20 cellular contexts compared by ENCODE assay signal in the genomic region with DNA sequence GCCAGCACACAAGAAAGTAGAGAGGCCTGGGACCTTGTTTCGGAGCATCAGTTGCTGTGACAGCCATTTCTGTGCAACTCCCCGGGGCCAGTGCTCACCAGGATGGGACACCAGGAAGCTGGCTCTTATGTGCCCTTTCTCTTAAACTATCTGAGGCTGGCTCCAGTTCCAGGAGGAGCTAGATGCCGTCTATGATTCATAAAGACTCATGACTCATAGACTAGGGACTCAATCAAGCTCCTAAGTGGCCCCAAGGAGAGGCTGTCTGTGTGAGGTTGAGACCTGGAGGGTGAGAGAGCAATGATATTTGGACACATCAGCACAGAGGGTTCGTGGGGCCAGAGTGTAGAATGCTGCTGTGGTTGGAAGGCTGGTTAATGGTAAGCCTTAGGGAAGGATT.
A peak's percentile ranks its signal among the peaks of the same experiment; 100 is the strongest.
DNase-seq lines count a peak whose midpoint lies in the region; ATAC-seq and TF ChIP-seq lines count a peak whose summit lies in the region.
"Had no signal": no experiment of that assay in that cellular context is flagged by ENCODE, and none has a peak within 500 bp of the region (broad histone marks: within the 10 kb centered on the region; RNA-seq: fewer than 3 reads in every experiment).

No MANE protein-coding gene starts in this region.

- no peak for TF ChIP-seq POLR2A in upper lobe of left lung (IDR thresholded peaks at IDR 0.05)

- POLR2A ChIA-PET in A673 (lab: Charles Lee; ENCODE audit: low non-redundant PET): no interaction called here

- intact Hi-C loops in A673 (cut with micrococcal nuclease; ENCODE audit: unreplicated experiment) (no loop called here), left colon (cut with DNase I, micrococcal nuclease) (no loop called here)

- H3K9me3 ChIP-seq in A673 (ENCODE audit: low read depth, low read length, poor library complexity, severe bottlenecking) (no peaks in the 10 kb centered on the region), SJSA1 (replicated peaks) (no peaks in the 10 kb centered on the region), hepatocyte (ENCODE audit: low read depth) (no peaks in the 10 kb centered on the region), upper lobe of left lung (no peaks in the 10 kb centered on the region)
- H3K9me3 ChIP-seq: SJCRH30 had no signal

- H3K4me2 ChIP-seq in hepatocyte: no peak overlapping the region
- H3K4me2 ChIP-seq: GM23338 had no signal

- no peak overlapping the region for H3K4me3 ChIP-seq in A673 (ENCODE audit: low read depth, low read length, poor library complexity, severe bottlenecking)
- H3K4me3 ChIP-seq in SJSA1: peak overlapping the region; percentile 9; the same call in 1 of the 2 replicates
- H3K4me3 ChIP-seq in hepatocyte: no peak overlapping the region
- no peak overlapping the region for H3K4me3 ChIP-seq in upper lobe of left lung
- H3K4me3 ChIP-seq: GM23338, SJCRH30 had no signal

- H3K27ac ChIP-seq in A673 (ENCODE audit: low read depth, low read length, poor library complexity, severe bottlenecking) (no peak overlapping the region), SJSA1 (peak overlapping the region; percentile 71), hepatocyte (no peak overlapping the region), upper lobe of left lung (no peak overlapping the region)
- H3K27ac ChIP-seq: HL-60, RWPE1, SJCRH30 had no signal

- ATAC-seq in GM19452 (IDR thresholded peaks at IDR 0.05; ENCODE audit: unreplicated experiment): no peak
- no peak for ATAC-seq in left colon
- ATAC-seq in upper lobe of left lung (ENCODE audit: low FRiP score in 2 of 2): no peak
- ATAC-seq: GM23338 had no signal

- H3K9me2 ChIP-seq in hepatocyte (replicated peaks; ENCODE audit: insufficient read depth): no peaks in the 10 kb centered on the region

- 76% methylated on average over 4 of the region's 4 CpGs for WGBS in hepatocyte (ENCODE audit: low lambda C conversion rate, missing lambda C conversion rate)
- WGBS in upper lobe of left lung, 2 donors: 66 to 67% methylated on average over 4 of the region's 4 CpGs

- no peaks in the 10 kb centered on the region for H3K36me3 ChIP-seq in A673 (ENCODE audit: insufficient read depth, low read length, poor library complexity, severe bottlenecking)
- no peaks in the 10 kb centered on the region; the same call in 1 of the 2 replicates for H3K36me3 ChIP-seq in SJSA1
- H3K36me3 ChIP-seq in hepatocyte (replicated peaks; ENCODE audit: insufficient read depth, low read depth): no peaks in the 10 kb centered on the region
- H3K36me3 ChIP-seq in upper lobe of left lung: no peaks in the 10 kb centered on the region
- H3K36me3 ChIP-seq: SJCRH30 had no signal

- H2AFZ ChIP-seq in hepatocyte: no peak overlapping the region
- H2AFZ ChIP-seq: GM23338 had no signal

- H3K79me2 ChIP-seq in hepatocyte: no peaks in the 10 kb centered on the region

- no TSS peak for BruUV-seq in A673 (replicated peaks; lab: Mats Ljungman, UMichigan)

- DNase-seq in A673 (ENCODE audit: low spot score) (peak; percentile 4), H4 (ENCODE audit: low spot score) (peak; percentile 8), SJSA1 (ENCODE audit: low read depth in 1 of 2, low spot score in 2 of 2) (peak; percentile 77 to 87), hepatocyte (ENCODE audit: low spot score) (peak; percentile 13), left colon (no peak), NCI-H69 (lab: John Stamatoyannopoulos, UW) (no peak), upper lobe of left lung (no peak)
- DNase-seq: Calu3, DMS79 treated with DMSO at 0.1 percent for 48 hours, HFFc6, NCI-H1417 treated with DMSO at 0.1 percent for 48 hours, NCI-H1930, NCI-H446 treated with DMSO at 0.1 percent for 48 hours, NCI-H748 treated with DMSO at 0.1 percent for 48 hours, OCI-M1 had no signal

- TF ChIP-seq CTCF in A673 (conservative IDR thresholded peaks at IDR 0.05; ENCODE audit: low read depth, low read length) (no peak), hepatocyte (IDR thresholded peaks at IDR 0.05; ENCODE audit: poor library complexity) (no peak), upper lobe of left lung (IDR thresholded peaks at IDR 0.05) (no peak)

- H3K4me1 ChIP-seq in A673 (ENCODE audit: insufficient read depth, low read length, poor library complexity, severe bottlenecking) (no peaks in the 10 kb centered on the region), SJSA1 (replicated peaks) (peaks cover 43% of the 10 kb centered on the region), hepatocyte (ENCODE audit: insufficient read depth) (no peaks in the 10 kb centered on the region), upper lobe of left lung (no peaks in the 10 kb centered on the region)

- H4K20me1 ChIP-seq in hepatocyte (ENCODE audit: insufficient read depth, poor library complexity, severe bottlenecking): no peaks in the 10 kb centered on the region

- CTCF ChIA-PET in A673 (lab: Charles Lee): no interaction called here

- H3K27me3 ChIP-seq in A673 (replicated peaks; ENCODE audit: insufficient read depth, low read depth, low read length, poor library complexity) (no peaks in the 10 kb centered on the region), SJSA1 (replicated peaks) (no peaks in the 10 kb centered on the region), hepatocyte (no peaks in the 10 kb centered on the region), upper lobe of left lung (no peaks in the 10 kb centered on the region)
- H3K27me3 ChIP-seq: SJCRH30 had no signal

- TF ChIP-seq EP300 in upper lobe of left lung (IDR thresholded peaks at IDR 0.05): no peak

Comparison
In these comparisons a context has a peak if more than half of its experiments do, and no peak if none do; other contexts are left out.
1. DNase-seq: peak in A673 (single experiment), H4 (single experiment), SJSA1 (2 of 2) and hepatocyte (single experiment); none in left colon (0 of 2), NCI-H69 (single experiment) and upper lobe of left lung (0 of 2).